Comparison of ENCODE assay signal across 1 cellular context in genomic region chr1:166838766-166839599, GRCh38.
TF ChIP-seq lines count a peak whose summit lies in the region.

POGK (plus strand) TSS chr1:166839475; CDS start chr1:166840957, 1,482 bp downstream.

TF ChIP-seq in HepG2, 621 proteins besides CTCF, POLR2A, EP300 and RAD21 (continued from another document and continues in another):
- TF ChIP-seq ZBTB14 (CRISPR knock-in tag; IDR thresholded peaks at IDR 0.05), result peak; percentile 69
- no peak for TF ChIP-seq ZNF10 (CRISPR knock-in tag; IDR thresholded peaks at IDR 0.05; ENCODE audit: borderline replicate concordance, low read depth)
- no peak for TF ChIP-seq U2AF2 (IDR thresholded peaks at IDR 0.05; ENCODE audit: low read depth, low read length)
- peak; percentile 64; the same call in 1 of the 2 replicates for TF ChIP-seq NAIF1 (CRISPR knock-in tag; IDR thresholded peaks at IDR 0.05; ENCODE audit: borderline replicate concordance)
- TF ChIP-seq KDM2A (CRISPR knock-in tag; IDR thresholded peaks at IDR 0.05; ENCODE audit: borderline replicate concordance, low read depth), result peak; percentile 85
- peak; percentile 73 for TF ChIP-seq ZNF143 (CRISPR knock-in tag; IDR thresholded peaks at IDR 0.05)
- TF ChIP-seq ZNF770 (CRISPR knock-in tag; IDR thresholded peaks at IDR 0.05), result peak; percentile 68
- no peak for TF ChIP-seq ZEB1 (IDR thresholded peaks at IDR 0.05; ENCODE audit: insufficient replicate concordance, low read depth)
- no peak; the same call in none of the 2 replicates for TF ChIP-seq MIXL1 (CRISPR knock-in tag; IDR thresholded peaks at IDR 0.05)
- TF ChIP-seq ZFAT (CRISPR knock-in tag; conservative IDR thresholded peaks at IDR 0.05), result peak; percentile 82; the same call in 1 of the 2 replicates
- no peak for TF ChIP-seq JUN (CRISPR knock-in tag; IDR thresholded peaks at IDR 0.05)
- peak; percentile 86 for TF ChIP-seq ZFP90 (CRISPR knock-in tag; IDR thresholded peaks at IDR 0.05; ENCODE audit: borderline replicate concordance)
- TF ChIP-seq EEA1 (CRISPR knock-in tag; IDR thresholded peaks at IDR 0.05; ENCODE audit: borderline replicate concordance), result peak; percentile 77; the same call in 1 of the 2 replicates
- TF ChIP-seq JUND (CRISPR knock-in tag; IDR thresholded peaks at IDR 0.05), result no peak
- no peak for TF ChIP-seq FOXK2 (IDR thresholded peaks at IDR 0.05)
- TF ChIP-seq HCFC1 (IDR thresholded peaks at IDR 0.05; ENCODE audit: low read depth, low read length), result no peak
- no peak for TF ChIP-seq ZKSCAN5 (CRISPR knock-in tag; IDR thresholded peaks at IDR 0.05)
- TF ChIP-seq RXRA (CRISPR knock-in tag; IDR thresholded peaks at IDR 0.05), result peak; percentile 68; the same call in 1 of the 2 replicates
- peak; percentile 74; the same call in 1 of the 2 replicates for TF ChIP-seq ZNF879 (CRISPR knock-in tag; IDR thresholded peaks at IDR 0.05)
- TF ChIP-seq GABPB1 (CRISPR knock-in tag; IDR thresholded peaks at IDR 0.05), result peak; percentile 90
- TF ChIP-seq RBFOX2 (IDR thresholded peaks at IDR 0.05; ENCODE audit: low read depth, low read length), result peak; percentile 92
- TF ChIP-seq BRCA1 (CRISPR knock-in tag; IDR thresholded peaks at IDR 0.05), result peak; percentile 89; the same call in 1 of the 2 replicates
- TF ChIP-seq ZNF18 (CRISPR knock-in tag; IDR thresholded peaks at IDR 0.05; ENCODE audit: insufficient replicate concordance), result no peak
- peak; percentile 84; the same call in 1 of the 2 replicates for TF ChIP-seq GFI1 (CRISPR knock-in tag; IDR thresholded peaks at IDR 0.05; ENCODE audit: borderline replicate concordance)
- peak; percentile 86; the same call in 1 of the 2 replicates for TF ChIP-seq KDM5B (CRISPR knock-in tag; IDR thresholded peaks at IDR 0.05; ENCODE audit: borderline replicate concordance)
- no peak for TF ChIP-seq ZNF503 (CRISPR knock-in tag; IDR thresholded peaks at IDR 0.05)
- TF ChIP-seq ZNF83 (CRISPR knock-in tag; IDR thresholded peaks at IDR 0.05; ENCODE audit: borderline replicate concordance), result peak; percentile 61; the same call in 1 of the 2 replicates
- no peak for TF ChIP-seq ZNF510 (CRISPR knock-in tag; IDR thresholded peaks at IDR 0.05; ENCODE audit: low read depth)
- TF ChIP-seq AKAP8 (CRISPR knock-in tag; IDR thresholded peaks at IDR 0.05), result no peak
- no peak for TF ChIP-seq SUZ12 (IDR thresholded peaks at IDR 0.05; ENCODE audit: low read depth, low read length)
- TF ChIP-seq NCOR1 (IDR thresholded peaks at IDR 0.05; ENCODE audit: borderline replicate concordance, low read length), result no peak
- TF ChIP-seq ZMAT5 (CRISPR knock-in tag; IDR thresholded peaks at IDR 0.05; ENCODE audit: borderline replicate concordance, low read depth), result no peak
- TF ChIP-seq NFE2L2 (IDR thresholded peaks at IDR 0.05; ENCODE audit: low read length), result no peak
- TF ChIP-seq ZBTB2 (CRISPR knock-in tag; IDR thresholded peaks at IDR 0.05; ENCODE audit: low read depth), result peak; percentile 83
- TF ChIP-seq ZNF605 (CRISPR knock-in tag; IDR thresholded peaks at IDR 0.05), result no peak; the same call in 1 of the 2 replicates
- no peak for TF ChIP-seq ZBTB1 (CRISPR knock-in tag; IDR thresholded peaks at IDR 0.05; ENCODE audit: borderline replicate concordance)
- no peak for TF ChIP-seq MBD4 (IDR thresholded peaks at IDR 0.05; ENCODE audit: borderline replicate concordance, low read length)
- 0 out of 2 replicates have a peak, but pooled peaks have one; percentile 73 for TF ChIP-seq ZNF333 (CRISPR knock-in tag; IDR thresholded peaks at IDR 0.05; ENCODE audit: borderline replicate concordance)
- TF ChIP-seq TGIF2 (CRISPR knock-in tag; IDR thresholded peaks at IDR 0.05), result peak; percentile 58; the same call in 1 of the 2 replicates
- TF ChIP-seq ZNF354B (CRISPR knock-in tag; IDR thresholded peaks at IDR 0.05), result no peak
- peak; percentile 68; the same call in 1 of the 2 replicates for TF ChIP-seq CBFB (CRISPR knock-in tag; IDR thresholded peaks at IDR 0.05)
- no peak for TF ChIP-seq ZNF326 (CRISPR knock-in tag; IDR thresholded peaks at IDR 0.05; ENCODE audit: borderline replicate concordance)
- peak; percentile 53; the same call in 1 of the 2 replicates for TF ChIP-seq ZBTB7B (CRISPR knock-in tag; IDR thresholded peaks at IDR 0.05)
- peak; percentile 49; the same call in 1 of the 2 replicates for TF ChIP-seq ATF3 (CRISPR knock-in tag; IDR thresholded peaks at IDR 0.05)
- no peak for TF ChIP-seq RBM39 (IDR thresholded peaks at IDR 0.05; ENCODE audit: low read depth, low read length, poor library complexity, severe bottlenecking)
- TF ChIP-seq RFXANK (CRISPR knock-in tag; IDR thresholded peaks at IDR 0.05), result 0 out of 2 replicates have a peak, but pooled peaks have one; percentile 47
- TF ChIP-seq ZNF225 (CRISPR knock-in tag; IDR thresholded peaks at IDR 0.05), result peak; percentile 93; the same call in 1 of the 2 replicates
- peak; percentile 82 for TF ChIP-seq KAT8 (CRISPR knock-in tag; IDR thresholded peaks at IDR 0.05)
- TF ChIP-seq HMG20B (CRISPR knock-in tag; conservative IDR thresholded peaks at IDR 0.05), result 0 out of 2 replicates have a peak, but pooled peaks have one; percentile 35
- peak; percentile 68; the same call in 1 of the 2 replicates for TF ChIP-seq ZNF615 (CRISPR knock-in tag; IDR thresholded peaks at IDR 0.05; ENCODE audit: borderline replicate concordance)
- no peak for TF ChIP-seq RFX5 (IDR thresholded peaks at IDR 0.05; ENCODE audit: low read depth, low read length)
- peak; percentile 82; the same call in 1 of the 2 replicates for TF ChIP-seq TOE1 (CRISPR knock-in tag; IDR thresholded peaks at IDR 0.05)
- TF ChIP-seq ZNF841 (CRISPR knock-in tag; IDR thresholded peaks at IDR 0.05; ENCODE audit: borderline replicate concordance), result peak; percentile 81
- peak; percentile 85; the same call in 1 of the 2 replicates for TF ChIP-seq ERF (CRISPR knock-in tag; IDR thresholded peaks at IDR 0.05)
- peak; percentile 23; the same call in 1 of the 2 replicates for TF ChIP-seq USF2 (IDR thresholded peaks at IDR 0.05; ENCODE audit: low read depth, low read length)
- TF ChIP-seq USF2 (CRISPR knock-in tag; IDR thresholded peaks at IDR 0.05; ENCODE audit: borderline replicate concordance), result no peak; the same call in 1 of the 2 replicates
- TF ChIP-seq MEIS2 (CRISPR knock-in tag; IDR thresholded peaks at IDR 0.05), result peak; percentile 65
- TF ChIP-seq PAXIP1 (CRISPR knock-in tag; conservative IDR thresholded peaks at IDR 0.05), result peak; percentile 43
- TF ChIP-seq HHEX (CRISPR knock-in tag; IDR thresholded peaks at IDR 0.05), result no peak
- no peak for TF ChIP-seq MAF1 (CRISPR knock-in tag; IDR thresholded peaks at IDR 0.05; ENCODE audit: borderline replicate concordance)
